In the genomic region with DNA sequence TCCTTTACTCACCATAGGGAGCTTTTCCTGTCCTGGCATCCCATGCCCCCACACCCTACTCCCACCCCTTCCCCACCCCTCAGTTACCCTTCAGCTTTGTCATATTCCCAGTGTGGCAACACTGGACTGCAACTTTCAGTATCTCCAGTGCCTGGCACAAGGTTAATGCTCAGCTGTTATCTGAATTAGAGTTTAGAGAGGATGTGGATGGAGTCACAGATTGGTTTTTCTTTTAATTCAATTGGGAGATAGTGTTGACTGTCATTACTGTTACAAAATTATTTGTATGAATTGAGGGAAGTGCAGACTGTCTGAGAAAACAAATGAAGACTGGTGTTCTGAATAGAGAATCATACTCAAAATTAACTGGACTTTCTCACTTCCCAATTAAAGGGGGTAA, we compare ENCODE assay signal across 18 cellular contexts.
"Had no signal": no experiment of that assay in that cellular context is flagged by ENCODE, and none has a peak within 500 bp of the region (broad histone marks: within the 10 kb centered on the region; RNA-seq: fewer than 3 reads in every experiment).

No MANE protein-coding gene starts in this region.

- H3K27me3 ChIP-seq: heart left ventricle, tibial artery, upper lobe of right lung, vagina had no signal

- H3K27ac ChIP-seq: heart left ventricle, tibial artery, upper lobe of right lung, vagina had no signal

- H3K36me3 ChIP-seq: heart left ventricle, tibial artery, upper lobe of right lung, vagina had no signal

- H3K9me3 ChIP-seq: heart left ventricle, tibial artery, upper lobe of right lung, vagina had no signal

- H3K4me3 ChIP-seq: heart left ventricle, lung, smooth muscle cell, tibial artery, upper lobe of right lung, vagina had no signal

- H3K4me1 ChIP-seq: vagina had no signal

- DNase-seq: effector CD4-positive, alpha-beta T cell; heart left ventricle; hippocampal formation; left colon; left ventricle myocardium superior; mesenchymal stem cell; naive thymus-derived CD4-positive, alpha-beta T cell; nephron progenitor cell; posterior cingulate gyrus; stimulated activated CD4-positive, alpha-beta T cell treated with anti-CD3 and anti-CD28 coated beads, Interleukin-2, amount 100 ng/mL, for 48 hours; stimulated activated naive CD4-positive, alpha-beta T cell treated with Interleukin-2 at 50 U/mL for 16 hours; tibial artery; upper lobe of right lung had no signal

- H3K4me2 ChIP-seq: smooth muscle cell had no signal

- FAIRE-seq: frontal cortex had no signal

- ATAC-seq: esophagus mucosa; heart left ventricle; left colon; left ventricle myocardium superior; naive thymus-derived CD4-positive, alpha-beta T cell; upper lobe of right lung had no signal
